In genomic region chr7:47325337-47325736, GRCh38 we compare ENCODE assay signal across 15 cellular contexts.
"Had no signal": no experiment of that assay in that cellular context is flagged by ENCODE, and none has a peak within 500 bp of the region (broad histone marks: within the 10 kb centered on the region; RNA-seq: fewer than 3 reads in every experiment).

No MANE protein-coding gene starts in this region.

- ATAC-seq: activated CD8-positive, alpha-beta T cell treated with anti-CD3 and anti-CD28 coated beads for 36 hours; natural killer cell treated with Interleukin-12 subunit alpha and Interleukin-12 subunit beta and Interleukin-15 and Interleukin-18, amount 100 ng/mL, for 72 hours; stimulated activated effector memory CD8-positive, alpha-beta T cell treated with anti-CD3 and anti-CD28 coated beads, Interleukin-12 subunit alpha, Interleukin-12 subunit beta, amount 100 ng/mL, for 72 hours had no signal

- FAIRE-seq: colon, endothelial cell of umbilical vein had no signal

- H3K27me3 ChIP-seq: ascending aorta had no signal

- H3K27ac ChIP-seq: ascending aorta, SK-N-MC, skin epidermis had no signal

- H3K9me3 ChIP-seq: ascending aorta had no signal

- DNase-seq: activated CD4-positive, alpha-beta T cell treated with anti-CD3 and anti-CD28 coated beads for 4 hours; activated CD8-positive, alpha-beta memory T cell treated with anti-CD3 and anti-CD28 coated beads, Interleukin-2, amount 50 U/mL, for 48 hours; activated CD8-positive, alpha-beta T cell treated with anti-CD3 and anti-CD28 coated beads for 36 hours; activated naive CD4-positive, alpha-beta T cell treated with Interleukin-2 at 50 U/mL for 16 hours; activated naive CD8-positive, alpha-beta T cell treated with anti-CD3 and anti-CD28 coated beads, Interleukin-2, amount 50 U/mL, for 24 hours; effector CD4-positive, alpha-beta T cell; hypothalamus; T-helper 1 cell had no signal

- H3K4me3 ChIP-seq: ascending aorta, SK-N-MC, skin epidermis had no signal
